Comparison of ENCODE assay signal across 7 cellular contexts in the genomic region with DNA sequence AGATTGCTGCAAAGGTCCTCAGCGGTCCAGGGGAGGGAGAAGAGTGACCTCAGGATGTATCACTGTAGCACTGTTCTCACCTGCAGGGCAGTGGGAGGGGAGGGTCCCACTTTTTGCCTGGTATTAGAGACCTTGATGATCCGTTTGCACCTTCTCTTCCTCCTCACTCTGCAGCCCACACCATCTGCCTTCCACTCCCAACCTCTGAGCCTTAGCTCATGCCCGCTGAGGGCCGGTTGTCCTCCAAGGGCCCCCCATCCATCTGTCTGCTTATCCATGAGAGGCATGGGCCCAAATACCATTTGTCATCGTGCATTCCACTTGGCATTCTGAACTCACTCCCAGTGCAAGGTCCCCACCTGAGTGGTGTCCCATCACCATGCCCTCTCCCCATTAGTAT.
"Had no signal": no experiment of that assay in that cellular context is flagged by ENCODE, and none has a peak within 500 bp of the region (broad histone marks: within the 10 kb centered on the region; RNA-seq: fewer than 3 reads in every experiment).

No MANE protein-coding gene starts in this region.

- H3K27ac Mint-ChIP-seq: GM23338, HFFc6, IgD-negative memory B cell had no signal

- H3K4me1 ChIP-seq: HAP-1 had no signal

- H3K4me1 Mint-ChIP-seq: GM23338, IgD-negative memory B cell had no signal

- H2AFZ ChIP-seq: GM23338 had no signal

- H3K4me2 ChIP-seq: GM23338 had no signal

- ATAC-seq: GM23338, HCT116 had no signal

- H3K4me3 Mint-ChIP-seq: GM23338, HFFc6, IgD-negative memory B cell had no signal

- H3K4me3 ChIP-seq: GM23338, HAP-1 had no signal

- H3K9me3 ChIP-seq: HAP-1 had no signal

- H3K36me3 ChIP-seq: HAP-1 had no signal

- H3K36me3 Mint-ChIP-seq: IgD-negative memory B cell had no signal

- H3K9me3 Mint-ChIP-seq: GM23338, HFFc6 had no signal

- DNase-seq: H7, HFFc6, KBM-7 had no signal
